Comparison of ENCODE assay signal across 32 cellular contexts in genomic region chr3:77837626-77838025, GRCh38.
"Had no signal": no experiment of that assay in that cellular context is flagged by ENCODE, and none has a peak within 500 bp of the region (broad histone marks: within the 10 kb centered on the region; RNA-seq: fewer than 3 reads in every experiment).

No MANE protein-coding gene starts in this region.

- ATAC-seq: activated CD8-positive, alpha-beta memory T cell treated with anti-CD3 and anti-CD28 coated beads, Interleukin-2, amount 10 ng/mL, durations not matched to agents 7 days and 5 days; activated naive CD8-positive, alpha-beta T cell treated with anti-CD3 and anti-CD28 coated beads, Interleukin-2, amount 50 U/mL, for 24 hours; Panc1 had no signal

- H3K4me2 ChIP-seq: KMS-11 had no signal

- H3K36me3 ChIP-seq: SJCRH30 had no signal

- H3K9ac ChIP-seq: KMS-11 had no signal

- H3K4me1 ChIP-seq: SJCRH30 had no signal

- H3K27ac ChIP-seq: KMS-11, SJCRH30, VCaP had no signal

- H3K27me3 ChIP-seq: SJCRH30 had no signal

- H3K4me3 ChIP-seq: SJCRH30 had no signal

- H3K9me3 ChIP-seq: SJCRH30 had no signal

- DNase-seq: activated B cell treated with CpG ODN at 0.5 μM for 24 hours; activated CD4-positive, alpha-beta memory T cell treated with anti-CD3 and anti-CD28 coated beads, Interleukin-2, amount 10 ng/mL, durations not matched to agents 7 days and 5 days; activated CD4-positive, alpha-beta T cell treated with anti-CD3 and anti-CD28 coated beads for 4 hours; activated CD4-positive, alpha-beta T cell treated with anti-CD3 and anti-CD28 coated beads, Interleukin-2, amount 50 U/mL, for 1 hour; activated CD4-positive, CD25-positive, alpha-beta regulatory T cell treated with anti-CD3 and anti-CD28 coated beads, Interleukin-2, amount 50 U/mL, for 72 hours; activated CD8-positive, alpha-beta memory T cell treated with anti-CD3 and anti-CD28 coated beads for 24 hours; activated CD8-positive, alpha-beta memory T cell treated with anti-CD3 and anti-CD28 coated beads, Interleukin-2, amount 10 ng/mL, durations not matched to agents 7 days and 5 days; activated CD8-positive, alpha-beta memory T cell treated with anti-CD3 and anti-CD28 coated beads, Interleukin-2, amount 50 U/mL, for 48 hours; activated effector memory CD4-positive, alpha-beta T cell treated with Interleukin-2 at 50 U/mL for 16 hours; activated naive CD4-positive, alpha-beta T cell treated with anti-CD3 and anti-CD28 coated beads, Interleukin-2, amount 10 ng/mL, durations not matched to agents 7 days and 5 days; activated naive CD8-positive, alpha-beta T cell treated with anti-CD3 and anti-CD28 coated beads, Interleukin-2, amount 50 U/mL, for 24 hours; activated T-cell treated with anti-CD3 and anti-CD28 coated beads, Interleukin-2, amount 50 U/mL, for 48 hours; anterior cingulate cortex; caudate nucleus; cerebellar nuclear complex; NCI-H1092 treated with DMSO at 0.1 percent for 48 hours; NCI-H146; NCI-H187; NCI-H2029 treated with DMSO at 0.1 percent for 48 hours; NCI-H2171 treated with DMSO at 0.1 percent for 48 hours; NCI-H510A treated with DMSO at 0.1 percent for 48 hours; NCI-H526 treated with DMSO at 0.1 percent for 48 hours; NCI-H774; SHP77; SJCRH30; SW 1271; T-helper 1 cell; T-helper 2 cell; T-helper 9 cell had no signal
